10 cellular contexts compared by ENCODE assay signal in genomic region chr6:41191569-41191968, GRCh38. TPM values are rescaled to one million over a fixed set of nuclear protein-coding genes. Genes with fewer than 3 reads are reported as not detected.
A peak's percentile ranks its signal among the peaks of the same experiment; 100 is the strongest.
DNase-seq lines count a peak whose midpoint lies in the region; ATAC-seq, FAIRE-seq and TF ChIP-seq lines count a peak whose summit lies in the region.
"Had no signal": no experiment of that assay in that cellular context is flagged by ENCODE, and none has a peak within 500 bp of the region (broad histone marks: within the 10 kb centered on the region; RNA-seq: fewer than 3 reads in every experiment).

No MANE protein-coding gene starts in this region.

- ATAC-seq in GM18519 (IDR thresholded peaks at IDR 0.05; ENCODE audit: low FRiP score, unreplicated experiment) (no peak), HG03520 (IDR thresholded peaks at IDR 0.05; ENCODE audit: unreplicated experiment) (no peak)

- peak in 1 of 3 experiments; percentile 24 for TF ChIP-seq CTCF in ascending aorta (IDR thresholded peaks at IDR 0.05)

- H3K9me3 Mint-ChIP-seq in T-helper 2 cell treated with Interferon-gamma antibody and Interleukin-4, amounts not matched to agents 5 μg/mL and 100 μg/mL, for 36 hours = peaks cover 17% of the 10 kb centered on the region

- no peaks in the 10 kb centered on the region for H3K27me3 ChIP-seq in small intestine (ENCODE audit: control insufficient read depth in 2 of 2, insufficient read depth in 2 of 2, low read length in 2 of 2)
- no peaks in the 10 kb centered on the region for H3K27me3 ChIP-seq in ascending aorta
- H3K27me3 ChIP-seq: BLaER1 had no signal

- H3K27me3 Mint-ChIP-seq in T-helper 2 cell treated with Interferon-gamma antibody and Interleukin-4, amounts not matched to agents 5 μg/mL and 100 μg/mL, for 36 hours (ENCODE audit: low read depth) = no peaks in the 10 kb centered on the region

- H3K36me3 ChIP-seq in small intestine (ENCODE audit: control insufficient read depth in 2 of 2, insufficient read depth in 2 of 2, low read length in 2 of 2) = no peaks in the 10 kb centered on the region
- no peaks in the 10 kb centered on the region for H3K36me3 ChIP-seq in ascending aorta

- intact Hi-C loops in ascending aorta (cut with DNase I) = no loop called here

- WGBS in small intestine, 3 donors = 20 to 30% (median 27%) methylated on average over 4 to 6 of the region's 6 CpGs

- DNase-seq in T-helper 2 cell (peak in 3 of 5 experiments; percentile 9 to 34 (median 23)), UCSD-AML1 (lab: John Stamatoyannopoulos, UW; ENCODE audit: unreplicated experiment) (peak; percentile 44), germinal center (ENCODE audit: low spot score) (peak; percentile 35), small intestine (peak; percentile 29), ascending aorta (ENCODE audit: low spot score in 2 of 2) (no peak)
- no peak for DNase-seq in T-helper 2 cell treated with Interferon-gamma antibody and Interleukin-4, amounts not matched to agents 5 μg/mL and 100 μg/mL, for 36 hours (ENCODE audit: low spot score)

- H3K4me1 ChIP-seq in small intestine (ENCODE audit: control insufficient read depth in 2 of 2, insufficient read depth in 1 of 2, low read depth in 1 of 2, low read length in 1 of 2) (no peaks in the 10 kb centered on the region), ascending aorta (no peaks in the 10 kb centered on the region)
- H3K4me1 ChIP-seq: BLaER1 had no signal

- FAIRE-seq in small intestine (lab: Jason Lieb, UNC) = no peak

- H3K9me3 ChIP-seq in small intestine (ENCODE audit: control insufficient read depth, low read depth) (no peaks in the 10 kb centered on the region), ascending aorta (no peaks in the 10 kb centered on the region)

- H3K27ac Mint-ChIP-seq in T-helper 2 cell treated with Interferon-gamma antibody and Interleukin-4, amounts not matched to agents 5 μg/mL and 100 μg/mL, for 36 hours = no peak overlapping the region

- H3K4me3 Mint-ChIP-seq in T-helper 2 cell treated with Interferon-gamma antibody and Interleukin-4, amounts not matched to agents 5 μg/mL and 100 μg/mL, for 36 hours = no peak overlapping the region

- H3K27ac ChIP-seq in small intestine (ENCODE audit: low read depth in 1 of 2, low read length in 1 of 2) (no peak overlapping the region), ascending aorta (no peak overlapping the region)
- H3K27ac ChIP-seq: BLaER1 had no signal

- H3K4me1 Mint-ChIP-seq in T-helper 2 cell treated with Interferon-gamma antibody and Interleukin-4, amounts not matched to agents 5 μg/mL and 100 μg/mL, for 36 hours (ENCODE audit: low read depth) = peaks cover 18% of the 10 kb centered on the region

- no peak overlapping the region for H3K4me3 ChIP-seq in small intestine (ENCODE audit: low read depth in 1 of 2, low read length in 2 of 2)
- H3K4me3 ChIP-seq in ascending aorta = no peak overlapping the region
- H3K4me3 ChIP-seq: BLaER1 had no signal

- peaks cover 57% of the 10 kb centered on the region for H3K36me3 Mint-ChIP-seq in T-helper 2 cell treated with Interferon-gamma antibody and Interleukin-4, amounts not matched to agents 5 μg/mL and 100 μg/mL, for 36 hours (ENCODE audit: low read depth)

RNA-seq across cellular contexts. Expression of gene TREML2, which starts 9.4 kb away (rescaled TPM):
- polyA plus RNA-seq in small intestine = under 1 TPM in 2 of 3 donors, not detected in 1; 0.10 to 0.27 TPM
- not detected for total RNA-seq in ascending aorta
- total RNA-seq: pulmonary artery endothelial cell had no signal

RNA-seq across cellular contexts. Expression of gene TREM2, which starts 28.7 kb away (rescaled TPM):
- under 1 TPM in 2 of 3 donors, not detected in 1; 0.21 to 0.81 TPM for polyA plus RNA-seq in small intestine
- total RNA-seq in ascending aorta = 0.43 TPM
- total RNA-seq: pulmonary artery endothelial cell had no signal

RNA-seq across cellular contexts. Expression of gene TREML4, which starts 36.6 kb away (rescaled TPM):
- not detected for polyA plus RNA-seq in small intestine
- total RNA-seq in ascending aorta = not detected
- total RNA-seq: pulmonary artery endothelial cell had no signal

RNA-seq across cellular contexts. Expression of gene TREML1, which starts 37.4 kb away (rescaled TPM):
- under 1 TPM in 1 of 3 donors, not detected in 2; 0.07 TPM for polyA plus RNA-seq in small intestine
- total RNA-seq in ascending aorta = not detected
- total RNA-seq: pulmonary artery endothelial cell had no signal

Comparison
In these comparisons a context has a peak if more than half of its experiments do, and no peak if none do; other contexts are left out.
1. DNase-seq: peak in T-helper 2 cell (3 of 5), UCSD-AML1 (single experiment), germinal center (single experiment) and small intestine (single experiment); none in T-helper 2 cell treated with Interferon-gamma antibody and Interleukin-4, amounts not matched to agents 5 μg/mL and 100 μg/mL, for 36 hours (single experiment) and ascending aorta (0 of 2).